ENCODE assay signal across 8 cellular contexts in genomic region chr17:64385187-64386083, GRCh38. TPM values are rescaled to one million over a fixed set of nuclear protein-coding genes. Genes with fewer than 3 reads are reported as not detected.
A peak's percentile ranks its signal among the peaks of the same experiment; 100 is the strongest.
DNase-seq lines count a peak whose midpoint lies in the region; ATAC-seq and TF ChIP-seq lines count a peak whose summit lies in the region.

No MANE protein-coding gene starts in this region.

- H3K4me2 ChIP-seq in smooth muscle cell, result no peak overlapping the region

- peak; percentile 36 for DNase-seq in 8988T
- peak; percentile 18 for DNase-seq in activated T-cell treated with anti-CD3 and anti-CD28 coated beads for 4 hours
- peak; percentile 58 for DNase-seq in Right ventricle myocardium superior
- DNase-seq in stimulated activated CD4-positive, alpha-beta T cell treated with anti-CD3 and anti-CD28 coated beads, Interleukin-15, amount 100 ng/mL, for 48 hours (ENCODE audit: low read depth in 2 of 2), result peak; percentile 33 to 40
- DNase-seq in smooth muscle cell (lab: John Stamatoyannopoulos, UW; ENCODE audit: unreplicated experiment), result no peak

- no peak overlapping the region for H3K27ac ChIP-seq in smooth muscle cell (ENCODE audit: low read depth)

- H3K4me3 ChIP-seq in smooth muscle cell, result no peak overlapping the region

- H3K9me3 ChIP-seq in smooth muscle cell (replicated peaks; ENCODE audit: low read depth), result no peaks in the 10 kb centered on the region

- no peaks in the 10 kb centered on the region for H3F3A ChIP-seq in smooth muscle cell (ENCODE audit: low read depth)

- H3K9ac ChIP-seq in smooth muscle cell (ENCODE audit: low read depth), result no peak overlapping the region

- no peak for TF ChIP-seq CTCF in smooth muscle cell (IDR thresholded peaks at IDR 0.05; ENCODE audit: borderline replicate concordance, insufficient read depth, poor library complexity, severe bottlenecking)

- intact Hi-C loops in Right ventricle myocardium superior (cut with DNase I), result no loop called here

- H2AFZ ChIP-seq in smooth muscle cell (ENCODE audit: low read depth), result no peak overlapping the region

- no peaks in the 10 kb centered on the region for H3K4me1 ChIP-seq in smooth muscle cell (ENCODE audit: low read depth)

- H3K36me3 ChIP-seq in smooth muscle cell (ENCODE audit: low read depth), result no peaks in the 10 kb centered on the region

- WGBS in smooth muscle cell (ENCODE audit: low lambda C conversion rate), result 55% methylated on average over 13 of the region's 13 CpGs

- ATAC-seq in HG02610 (IDR thresholded peaks at IDR 0.05; ENCODE audit: unreplicated experiment) (peak; percentile 57), Right ventricle myocardium superior (ENCODE audit: poor library complexity) (peak; percentile 44), HG03457 (IDR thresholded peaks at IDR 0.05; ENCODE audit: unreplicated experiment) (no peak), HG03520 (IDR thresholded peaks at IDR 0.05; ENCODE audit: unreplicated experiment) (no peak)

- H3K27me3 ChIP-seq in smooth muscle cell (ENCODE audit: low read depth), result no peaks in the 10 kb centered on the region

- no peaks in the 10 kb centered on the region for H4K20me1 ChIP-seq in smooth muscle cell (ENCODE audit: low read depth)

- H3K79me2 ChIP-seq in smooth muscle cell (ENCODE audit: low read depth), result no peaks in the 10 kb centered on the region

RNA-seq across cellular contexts. Expression of gene PECAM1, which starts 5.2 kb away (rescaled TPM):
- total RNA-seq in Right ventricle myocardium superior, result 89.9 TPM
- total RNA-seq in smooth muscle cell, result not detected in 2 replicates
- not detected in 2 replicates for polyA plus RNA-seq in smooth muscle cell

Comparison
In these comparisons a context has a peak if more than half of its experiments do, and no peak if none do; other contexts are left out.
1. ATAC-seq: peak in HG02610 (single experiment) and Right ventricle myocardium superior (single experiment); none in HG03457 (single experiment) and HG03520 (single experiment).
2. RNA of gene PECAM1, which starts 5.2 kb away (total RNA-seq): 89.9 TPM in Right ventricle myocardium superior (single experiment); not detected in smooth muscle cell; every median in the first group is over 10 times any median in the second.